ENCODE assay signal across 1 cellular context in genomic region chr1:66938618-66939017, GRCh38.
TF ChIP-seq lines count a peak whose summit lies in the region.

No MANE protein-coding gene starts in this region.

TF ChIP-seq in GM12878, 131 proteins besides CTCF, POLR2A, EP300 and RAD21:
- TF ChIP-seq RUNX3 (IDR thresholded peaks at IDR 0.05; ENCODE audit: low read length): 0 out of 2 replicates have a peak, but pooled peaks have one; percentile 10
- no peak for TF ChIP-seq ETV6 (conservative IDR thresholded peaks at IDR 0.05 in 1 of 2, IDR thresholded peaks at IDR 0.05 in 1 of 2; ENCODE audit: borderline replicate concordance in 1 of 2, low read depth in 1 of 2)
- TF ChIP-seq ZNF274 (IDR thresholded peaks at IDR 0.05; ENCODE audit: insufficient read depth, insufficient read length): no peak
